8 cellular contexts compared by ENCODE assay signal in the genomic region with DNA sequence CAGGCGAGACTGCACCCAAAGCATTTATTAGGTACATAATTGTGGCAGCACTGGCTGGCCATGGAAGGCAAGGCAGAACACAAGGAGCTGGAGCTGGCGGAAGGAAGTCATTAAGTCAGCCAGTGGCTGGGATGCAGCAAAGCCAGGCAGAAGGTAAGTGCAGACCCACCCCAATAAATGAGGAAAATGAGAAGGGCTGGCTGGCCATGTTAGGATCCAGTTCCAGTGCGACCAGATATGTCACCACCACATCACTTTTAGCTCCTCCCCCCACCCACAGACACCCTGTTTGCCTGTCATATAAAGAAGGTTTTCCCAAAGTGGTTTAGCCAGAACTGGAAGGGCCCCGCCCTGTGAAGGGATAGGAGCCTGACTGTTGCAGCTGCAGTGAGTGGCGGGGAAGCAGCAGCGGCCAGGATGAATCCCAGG. TPM values are rescaled to one million over a fixed set of nuclear protein-coding genes. Genes with fewer than 3 reads are reported as not detected.
A peak's percentile ranks its signal among the peaks of the same experiment; 100 is the strongest.
DNase-seq lines count a peak whose midpoint lies in the region; ATAC-seq, FAIRE-seq and TF ChIP-seq lines count a peak whose summit lies in the region.

A gene (plus strand): TSS at position 328 of the 429 bp plus-strand sequence. CDS start 7,153 bp downstream, outside the sequence.

- no peaks in the 10 kb centered on the region for H3K27me3 Mint-ChIP-seq in activated naive CD4-positive, alpha-beta T cell treated with anti-CD3 and anti-CD28 coated beads, Interleukin-2, amount 10 ng/mL, durations not matched to agents 7 days and 5 days

- H3K27me3 ChIP-seq in K562 (ENCODE audit: control insufficient read depth in 2 of 2, insufficient read depth in 2 of 2, low read length in 2 of 2): no peaks in the 10 kb centered on the region; a peak in 1 of 5 replicates
- no peaks in the 10 kb centered on the region for H3K27me3 ChIP-seq in lower lobe of right lung (ENCODE audit: low read depth)
- no peaks in the 10 kb centered on the region for H3K27me3 ChIP-seq in upper lobe of left lung

- intact Hi-C loops in K562 (cut with micrococcal nuclease): no loop called here
- intact Hi-C loops in lower lobe of right lung (cut with DNase I): no loop called here

- H3K9me3 ChIP-seq in K562 (replicated peaks; ENCODE audit: control insufficient read depth, insufficient read depth, low read depth, low read length) (no peaks in the 10 kb centered on the region), lower lobe of right lung (no peaks in the 10 kb centered on the region), upper lobe of left lung (no peaks in the 10 kb centered on the region)

- no peak for DNase-seq in activated naive CD4-positive, alpha-beta T cell treated with anti-CD3 and anti-CD28 coated beads, Interleukin-2, amount 10 ng/mL, durations not matched to agents 7 days and 5 days
- DNase-seq in activated naive CD4-positive, alpha-beta T cell (lab: John Stamatoyannopoulos, UW): no peak
- DNase-seq in K562 (ENCODE audit: extremely low read depth in 1 of 4, low spot score in 3 of 4) (peak; percentile 56 to 86 (median 58)), lower lobe of right lung (no peak), upper lobe of left lung (no peak)

- TF ChIP-seq CTCF in K562 (IDR thresholded peaks at IDR 0.05 in 2 of 3, conservative IDR thresholded peaks at IDR 0.05 in 1 of 3; ENCODE audit: insufficient read depth in 2 of 3, low read depth in 1 of 3, low read length in 3 of 3): no peak
- TF ChIP-seq CTCF in lower lobe of right lung (IDR thresholded peaks at IDR 0.05): no peak
- no peak for TF ChIP-seq CTCF in upper lobe of left lung (IDR thresholded peaks at IDR 0.05)

- CTCF ChIA-PET in activated naive CD4-positive, alpha-beta T cell treated with anti-CD3 and anti-CD28 coated beads, Interleukin-2, amount 10 ng/mL, durations not matched to agents 7 days and 5 days (lab: Charles Lee): interaction anchor here (1.1 kb wide), 1 partner anchor 35 kb away, joined by 4 read pairs; no protein-coding TSS in a partner anchor
- CTCF ChIA-PET in K562 (lab: Yijun Ruan, JAX; ENCODE audit: low intra/inter-chr PET ratio): interaction anchor here (0.6 kb wide), 1 partner anchor 299 kb away, joined by 3 read pairs; no protein-coding TSS in a partner anchor

- H3K4me3 ChIP-seq in K562 (peak within 1 kb of the TSS; percentile 78; the same call in 1 of the 2 replicates), lower lobe of right lung (no peak within 1 kb of the TSS), upper lobe of left lung (no peak within 1 kb of the TSS)

- H3K36me3 ChIP-seq in K562 (ENCODE audit: control insufficient read depth, insufficient read depth, low read length) (peaks cover 5% of the 10 kb centered on the region; the same call in 2 of the 3 replicates), lower lobe of right lung (no peaks in the 10 kb centered on the region), upper lobe of left lung (no peaks in the 10 kb centered on the region)

- H3K79me2 ChIP-seq in K562 (ENCODE audit: control insufficient read depth, insufficient read depth, low read length): peaks cover 35% of the 10 kb centered on the region

- 45% methylated on average over 6 of the region's 6 CpGs for WGBS in K562 (ENCODE audit: insufficient coverage, low coverage, missing lambda C conversion rate)
- WGBS in upper lobe of left lung, 2 donors: 88 to 93% methylated on average over 6 of the region's 6 CpGs

- H3K4me1 ChIP-seq in K562 (replicated peaks in 1 of 2; ENCODE audit: control insufficient read depth in 2 of 2, insufficient read depth in 2 of 2, low read length in 2 of 2): peaks cover 53 to 70% of the 10 kb centered on the region in 2 experiments
- peaks cover 60% of the 10 kb centered on the region for H3K4me1 ChIP-seq in lower lobe of right lung
- peaks cover 34 to 69% (median 59%) of the 10 kb centered on the region in 4 donors for H3K4me1 ChIP-seq in upper lobe of left lung

- H3K4me1 Mint-ChIP-seq in activated naive CD4-positive, alpha-beta T cell treated with anti-CD3 and anti-CD28 coated beads, Interleukin-2, amount 10 ng/mL, durations not matched to agents 7 days and 5 days: peaks cover 56% of the 10 kb centered on the region

- no peaks in the 10 kb centered on the region for H3K9me1 ChIP-seq in K562 (ENCODE audit: control insufficient read depth, insufficient read depth, low read length)

- TF ChIP-seq EP300 in K562 (IDR thresholded peaks at IDR 0.05; ENCODE audit: low read length): no peak; the same call in 1 of the 2 replicates
- TF ChIP-seq EP300 in upper lobe of left lung (IDR thresholded peaks at IDR 0.05): no peak

- BruUV-seq in K562 (replicated peaks; lab: Mats Ljungman, UMichigan): no TSS peak

- H4K20me1 ChIP-seq in K562 (replicated peaks; ENCODE audit: control insufficient read depth, insufficient read depth, low read length): no peaks in the 10 kb centered on the region

- H3K27ac Mint-ChIP-seq in activated naive CD4-positive, alpha-beta T cell treated with anti-CD3 and anti-CD28 coated beads, Interleukin-2, amount 10 ng/mL, durations not matched to agents 7 days and 5 days: peak within 1 kb of the TSS; percentile 96

- peak within 1 kb of the TSS; percentile 91 for H3K4me2 ChIP-seq in K562 (ENCODE audit: insufficient read depth, low read length)

- TF ChIP-seq POLR2A in K562 (conservative IDR thresholded peaks at IDR 0.05) (0 out of 2 replicates have a peak, but pooled peaks have one; percentile 21), upper lobe of left lung (IDR thresholded peaks at IDR 0.05) (peak in 1 of 4 donors; percentile 14)

- peaks cover 13% of the 10 kb centered on the region for H3K36me3 Mint-ChIP-seq in activated naive CD4-positive, alpha-beta T cell treated with anti-CD3 and anti-CD28 coated beads, Interleukin-2, amount 10 ng/mL, durations not matched to agents 7 days and 5 days

- in situ Hi-C loops in K562 (cut with MboI): no loop called here

- 0 out of 4 replicates have a peak, but pooled peaks of 1 of the 2 experiments have one; percentile 9 for TF ChIP-seq RAD21 in K562 (CRISPR knock-in tag; conservative IDR thresholded peaks at IDR 0.05 in 1 of 2, IDR thresholded peaks at IDR 0.05 in 1 of 2)

- FAIRE-seq in K562 (lab: Jason Lieb, UNC): peak; percentile 78

- H3K27ac ChIP-seq in K562 (ENCODE audit: extremely low read depth, low read depth, low read length) (peak within 1 kb of the TSS; percentile 96), lower lobe of right lung (peak within 1 kb of the TSS; percentile 98), upper lobe of left lung (peak within 1 kb of the TSS; percentile 97 to 99 (median 98))

- H3K4me3 Mint-ChIP-seq in activated naive CD4-positive, alpha-beta T cell treated with anti-CD3 and anti-CD28 coated beads, Interleukin-2, amount 10 ng/mL, durations not matched to agents 7 days and 5 days: peak within 1 kb of the TSS; percentile 89

- H3K9ac ChIP-seq in K562 (ENCODE audit: insufficient read depth in 1 of 2, low read depth in 2 of 2, low read length in 2 of 2): peak within 1 kb of the TSS; percentile 76 to 96; a peak in 3 of 4 replicates

- no peaks in the 10 kb centered on the region for H3K9me3 Mint-ChIP-seq in activated naive CD4-positive, alpha-beta T cell treated with anti-CD3 and anti-CD28 coated beads, Interleukin-2, amount 10 ng/mL, durations not matched to agents 7 days and 5 days

- peak within 1 kb of the TSS; percentile 64 for H2AFZ ChIP-seq in K562 (ENCODE audit: low read depth, low read length)

- POLR2A ChIA-PET in K562 (lab: Yijun Ruan, JAX): interaction anchor here (0.6 to 2.2 kb wide), 15 partner anchors 9 to 1783 kb away, joined by 3 to 10 read pairs (median 3); no protein-coding TSS in a partner anchor

- ATAC-seq in K562 (peak; percentile 7), lower lobe of right lung (no peak), upper lobe of left lung (ENCODE audit: low FRiP score in 2 of 2) (no peak), HG03045 (IDR thresholded peaks at IDR 0.05; ENCODE audit: unreplicated experiment) (no peak), HG03039 (IDR thresholded peaks at IDR 0.05; ENCODE audit: unreplicated experiment) (no peak), HG02763 (IDR thresholded peaks at IDR 0.05; ENCODE audit: unreplicated experiment) (no peak)

TF ChIP-seq in K562, 482 proteins besides CTCF, POLR2A, EP300 and RAD21 (continues in another document):
- TF ChIP-seq SIN3B (IDR thresholded peaks at IDR 0.05; ENCODE audit: low read depth) (no peak), ARNT (IDR thresholded peaks at IDR 0.05) (no peak), ZNF324 (CRISPR knock-in tag; IDR thresholded peaks at IDR 0.05) (no peak), HDAC3 (IDR thresholded peaks at IDR 0.05; ENCODE audit: borderline replicate concordance, partially characterized antibody) (no peak), ZNF583 (CRISPR knock-in tag; IDR thresholded peaks at IDR 0.05) (no peak), CCAR2 (IDR thresholded peaks at IDR 0.05; ENCODE audit: low read depth, low read length) (no peak), ZZZ3 (IDR thresholded peaks at IDR 0.05) (no peak), CREBBP (IDR thresholded peaks at IDR 0.05; ENCODE audit: low read depth, low read length) (no peak), POLR2H (tag; IDR thresholded peaks at IDR 0.05; ENCODE audit: low read depth) (no peak), KLF13 (tag; IDR thresholded peaks at IDR 0.05; ENCODE audit: borderline replicate concordance, low read depth) (no peak)

RNA-seq across cellular contexts. Expression of the gene that starts here (rescaled TPM):
- total RNA-seq in K562 (2011; cell fraction: chromatin; rRNA removed; ENCODE audit: low replicate concordance): 29.3 and 88.9 TPM in 2 replicates
- total RNA-seq in K562 (2011; cell fraction: nucleolus; rRNA removed): 101 and 110 TPM in 2 replicates
- 63.1 TPM in 2 replicates for total RNA-seq in K562 (2011; cell fraction: nucleoplasm; rRNA removed)
- 49.9 and 69.9 TPM in 2 replicates for total RNA-seq in K562 (2014; rRNA removed)
- total RNA-seq in K562 (2014; rRNA removed; fragmentation: Illumina TruSeq; extraction: Trizol): 10.0 and 11.7 TPM in 2 replicates
- 34.8 and 36.0 TPM in 2 replicates for total RNA-seq in K562 (2015; rRNA removed; fragmentation: Illumina TruSeq; extraction: Trizol)
- 93.5 and 99.9 TPM in 2 replicates for total RNA-seq in K562 (2021)
- polyA plus RNA-seq in K562 (2011; rRNA removed): 22.4 and 30.8 TPM in 2 replicates
- 31.2 and 60.1 TPM in 2 replicates for polyA plus RNA-seq in K562 (2011; cell fraction: cytosol; rRNA removed)
- polyA plus RNA-seq in K562 (2011; cell fraction: nucleus; rRNA removed): 42.7 and 71.3 TPM in 2 replicates
- polyA plus RNA-seq in K562 (2012): 74.8 and 95.4 TPM in 2 replicates
- 36.4 and 61.7 TPM in 2 replicates for polyA plus RNA-seq in K562 (2014; fragmentation: Illumina TruSeq; extraction: Trizol)
- polyA plus RNA-seq in K562 (2014; fragmentation: Nextera tagmentation; extraction: Ambion mirVana): 1 to 10 TPM in 1 of 2 experiments, under 1 TPM in 1; 0.92 to 1.1 TPM
- 49.1 and 50.3 TPM in 2 replicates for polyA plus RNA-seq in K562 (2014; rRNA removed)
- 12.3 and 17.9 TPM in 2 replicates for polyA minus RNA-seq in K562 (2011; rRNA and poly(A)+ RNA removed)
- polyA minus RNA-seq in K562 (2011; cell fraction: cytosol; rRNA and poly(A)+ RNA removed): 47.5 and 65.9 TPM in 2 replicates
- 24.6 and 32.0 TPM in 2 replicates for polyA minus RNA-seq in K562 (2011; cell fraction: nucleus; rRNA and poly(A)+ RNA removed)
- total RNA-seq in lower lobe of right lung: 86.5 TPM
- total RNA-seq in upper lobe of left lung: 100 to 1,000 TPM in 4 of 6 donors, 10 to 100 TPM in 2; 59.0 to 150 (median 108) TPM

Comparison
In these comparisons a context has a peak if more than half of its experiments do, and no peak if none do; other contexts are left out.
1. DNase-seq: peak in K562 (4 of 4); none in activated naive CD4-positive, alpha-beta T cell treated with anti-CD3 and anti-CD28 coated beads, Interleukin-2, amount 10 ng/mL, durations not matched to agents 7 days and 5 days (single experiment), activated naive CD4-positive, alpha-beta T cell (0 of 4), lower lobe of right lung (single experiment) and upper lobe of left lung (0 of 2).
2. Peak in every context shown above with its lines, with median percentiles within 50 percentile points of each other: H3K27ac ChIP-seq.